19 cellular contexts compared by ENCODE assay signal in genomic region chr7:126026421-126027088, GRCh38.
DNase-seq lines count a peak whose midpoint lies in the region; ATAC-seq, FAIRE-seq and TF ChIP-seq lines count a peak whose summit lies in the region.
"Had no signal": no experiment of that assay in that cellular context is flagged by ENCODE, and none has a peak within 500 bp of the region (broad histone marks: within the 10 kb centered on the region; RNA-seq: fewer than 3 reads in every experiment).

No MANE protein-coding gene starts in this region.

- DNase-seq in COLO829 (ENCODE audit: low spot score) (peak; percentile 13), RCC 7860 (ENCODE audit: low spot score) (peak; percentile 46), iPS-NIHi11 (ENCODE audit: low spot score) (peak; percentile 29), GM20000 (ENCODE audit: low spot score) (no peak), Kasumi-1 (lab: John Stamatoyannopoulos, UW) (no peak), Right ventricle myocardium superior (no peak)
- DNase-seq: activated CD4-positive, alpha-beta T cell treated with anti-CD3 and anti-CD28 coated beads, Interleukin-2, amount 50 U/mL, for 4 hours; activated effector memory CD4-positive, alpha-beta T cell treated with Interleukin-2 at 50 U/mL for 16 hours; KG1; natural killer cell; NCI-H2171 treated with DMSO at 0.1 percent for 48 hours; sigmoid colon; stimulated activated naive CD8-positive, alpha-beta T cell treated with anti-CD3 and anti-CD28 coated beads, Interleukin-15, Interleukin-2, amounts not matched to agents 100 U/mL and 50 U/mL, for 24 hours; T1000 had no signal

- intact Hi-C loops in Right ventricle myocardium superior (cut with DNase I), result no loop called here

- no peak for TF ChIP-seq CTCF in GM20000 (IDR thresholded peaks at IDR 0.05; ENCODE audit: extremely low read depth, missing control alignments)

- peak; percentile 45 for ATAC-seq in HG03432 (IDR thresholded peaks at IDR 0.05; ENCODE audit: unreplicated experiment)
- no peak for ATAC-seq in HG03045 (IDR thresholded peaks at IDR 0.05; ENCODE audit: unreplicated experiment)
- ATAC-seq in Right ventricle myocardium superior (ENCODE audit: poor library complexity), result no peak
- ATAC-seq: left lobe of liver; natural killer cell; Right ventricle myocardium inferior; stimulated activated naive CD8-positive, alpha-beta T cell treated with anti-CD3 and anti-CD28 coated beads, Interleukin-15, Interleukin-2, amounts not matched to agents 100 U/mL and 50 U/mL, for 24 hours had no signal

- peak; percentile 23 for FAIRE-seq in RCC 7860 (lab: Jason Lieb, UNC)
- FAIRE-seq: bronchial epithelial cell had no signal

Comparison
In these comparisons a context has a peak if more than half of its experiments do, and no peak if none do; other contexts are left out.
1. DNase-seq: peak in COLO829 (single experiment), RCC 7860 (single experiment) and iPS-NIHi11 (single experiment); none in GM20000 (single experiment), Kasumi-1 (0 of 2) and Right ventricle myocardium superior (single experiment).